Comparison of ENCODE assay signal across 22 cellular contexts in the genomic region with DNA sequence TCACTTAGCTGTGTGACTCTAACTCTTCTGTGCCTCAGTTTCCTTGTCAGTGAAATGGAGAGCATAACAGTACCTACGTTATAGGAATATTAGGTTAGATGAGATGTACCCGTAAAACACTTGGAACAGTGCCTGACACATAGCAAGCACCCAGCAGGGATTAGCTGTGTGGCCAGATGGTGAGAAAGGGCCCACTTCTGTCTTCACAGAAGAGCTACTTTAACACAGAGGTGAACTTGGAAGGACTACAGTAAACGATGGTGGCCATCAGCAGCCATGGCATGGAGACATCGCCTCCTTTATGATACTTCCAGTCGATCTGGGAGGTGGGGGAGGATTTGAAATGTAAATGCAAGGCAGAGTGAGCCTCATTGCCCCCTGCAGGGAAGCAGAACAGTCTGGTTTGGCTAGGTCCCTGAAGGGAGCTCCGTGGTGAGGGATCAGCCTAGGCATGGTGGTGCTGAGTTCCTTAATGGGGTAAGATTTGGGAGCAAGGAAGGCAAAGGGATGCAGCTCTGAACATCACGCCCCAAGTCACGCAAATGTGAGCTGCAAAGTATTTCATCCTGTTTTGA.
DNase-seq lines count a peak whose midpoint lies in the region; ATAC-seq and TF ChIP-seq lines count a peak whose summit lies in the region.
"Had no signal": no experiment of that assay in that cellular context is flagged by ENCODE, and none has a peak within 500 bp of the region (broad histone marks: within the 10 kb centered on the region; RNA-seq: fewer than 3 reads in every experiment).

No MANE protein-coding gene starts in this region.

- H3K4me1 ChIP-seq in Loucy (ENCODE audit: insufficient read depth, low read length, poor library complexity, severe bottlenecking) = peaks cover 14% of the 10 kb centered on the region
- H3K4me1 ChIP-seq: esophagus muscularis mucosa, parathyroid adenoma, right lobe of liver had no signal

- H3K27ac ChIP-seq in WERI-Rb-1 = no peak overlapping the region
- H3K27ac ChIP-seq: esophagus muscularis mucosa, gastrocnemius medialis, parathyroid adenoma, right lobe of liver had no signal

- no peak for ATAC-seq in stimulated activated effector memory CD8-positive, alpha-beta T cell treated with anti-CD3 and anti-CD28 coated beads, Interleukin-12 subunit alpha, Interleukin-12 subunit beta, amount 100 ng/mL, for 72 hours
- ATAC-seq in HG02938 (IDR thresholded peaks at IDR 0.05; ENCODE audit: unreplicated experiment) = no peak
- ATAC-seq in HG02981 (IDR thresholded peaks at IDR 0.05; ENCODE audit: unreplicated experiment) = no peak
- ATAC-seq: activated T-cell treated with anti-CD3 and anti-CD28 coated beads, Interleukin-2, amount 50 U/mL, for 4 hours; natural killer cell treated with Interleukin-12 subunit alpha and Interleukin-12 subunit beta and Interleukin-15 and Interleukin-18, amount 100 ng/mL, for 72 hours; right lobe of liver had no signal

- H3K36me3 ChIP-seq in Loucy (ENCODE audit: insufficient read depth, low read length) (peaks cover 8% of the 10 kb centered on the region; the same call in 1 of the 2 replicates), WERI-Rb-1 (no peaks in the 10 kb centered on the region)
- H3K36me3 ChIP-seq: gastrocnemius medialis, right lobe of liver had no signal

- H3K4me3 ChIP-seq in Loucy (ENCODE audit: low read length, poor library complexity, severe bottlenecking) = no peak overlapping the region
- no peak overlapping the region for H3K4me3 ChIP-seq in WERI-Rb-1 (ENCODE audit: low read depth, low read length)
- H3K4me3 ChIP-seq: esophagus muscularis mucosa, gastrocnemius medialis, right lobe of liver had no signal

- peak; percentile 88 for DNase-seq in DMS 273 (lab: John Stamatoyannopoulos, UW; ENCODE audit: unreplicated experiment)
- peak; percentile 50 for DNase-seq in WERI-Rb-1
- DNase-seq in iPS-NIHi7 (ENCODE audit: extremely low spot score) = peak; percentile 61
- DNase-seq in stimulated activated effector memory CD8-positive, alpha-beta T cell treated with anti-CD3 and anti-CD28 coated beads, Interleukin-12 subunit alpha, Interleukin-12 subunit beta, amount 100 ng/mL, for 72 hours (ENCODE audit: low spot score in 2 of 2) = no peak
- DNase-seq in NCI-H345 (lab: John Stamatoyannopoulos, UW) = no peak
- DNase-seq: activated CD8-positive, alpha-beta memory T cell treated with anti-CD3 and anti-CD28 coated beads for 24 hours; activated naive CD4-positive, alpha-beta T cell treated with anti-CD3 and anti-CD28 coated beads for 36 hours; activated T-cell treated with anti-CD3 and anti-CD28 coated beads, Interleukin-2, amount 50 U/mL, for 4 hours; anterior cingulate cortex; gastrocnemius medialis; HCEC 1CT; NCI-H2227 treated with DMSO at 0.1 percent for 48 hours; right lobe of liver; T1000 had no signal

- H3K9me2 ChIP-seq in Loucy (replicated peaks; ENCODE audit: low read depth, low read length) = no peaks in the 10 kb centered on the region

- H3K9ac ChIP-seq in Loucy (ENCODE audit: low read depth, low read length, poor library complexity, severe bottlenecking) = peak overlapping the region; percentile 47
- H3K9ac ChIP-seq: parathyroid adenoma had no signal

- no peaks in the 10 kb centered on the region for H3K9me3 Mint-ChIP-seq in stimulated activated effector memory CD8-positive, alpha-beta T cell treated with anti-CD3 and anti-CD28 coated beads, Interleukin-12 subunit alpha, Interleukin-12 subunit beta, amount 100 ng/mL, for 72 hours
- H3K9me3 Mint-ChIP-seq: activated naive CD4-positive, alpha-beta T cell treated with anti-CD3 and anti-CD28 coated beads for 36 hours; central memory CD8-positive, alpha-beta T cell; natural killer cell treated with Interleukin-12 subunit alpha and Interleukin-12 subunit beta and Interleukin-15 and Interleukin-18, amount 100 ng/mL, for 72 hours had no signal

- H3F3A ChIP-seq in Loucy (ENCODE audit: low read depth) = no peaks in the 10 kb centered on the region

- H3K4me3 Mint-ChIP-seq in stimulated activated effector memory CD8-positive, alpha-beta T cell treated with anti-CD3 and anti-CD28 coated beads, Interleukin-12 subunit alpha, Interleukin-12 subunit beta, amount 100 ng/mL, for 72 hours = no peak overlapping the region
- H3K4me3 Mint-ChIP-seq: activated naive CD4-positive, alpha-beta T cell treated with anti-CD3 and anti-CD28 coated beads for 36 hours; activated T-cell treated with anti-CD3 and anti-CD28 coated beads, Interleukin-2, amount 50 U/mL, for 4 hours; CD14-positive monocyte; central memory CD8-positive, alpha-beta T cell; natural killer cell treated with Interleukin-12 subunit alpha and Interleukin-12 subunit beta and Interleukin-15 and Interleukin-18, amount 100 ng/mL, for 72 hours had no signal

- no peaks in the 10 kb centered on the region for H4K20me1 ChIP-seq in Loucy (ENCODE audit: insufficient read depth, low read length, poor library complexity, severe bottlenecking)

- TF ChIP-seq CTCF in Loucy (conservative IDR thresholded peaks at IDR 0.05; ENCODE audit: low read length) (no peak), WERI-Rb-1 (IDR thresholded peaks at IDR 0.05; ENCODE audit: low read depth, low read length) (no peak)

- no peak overlapping the region for H3K27ac Mint-ChIP-seq in stimulated activated effector memory CD8-positive, alpha-beta T cell treated with anti-CD3 and anti-CD28 coated beads, Interleukin-12 subunit alpha, Interleukin-12 subunit beta, amount 100 ng/mL, for 72 hours
- H3K27ac Mint-ChIP-seq: activated naive CD4-positive, alpha-beta T cell treated with anti-CD3 and anti-CD28 coated beads for 36 hours had no signal

- H3K27me3 ChIP-seq in Loucy (ENCODE audit: insufficient read depth, low read length, poor library complexity, severe bottlenecking) = no peaks in the 10 kb centered on the region
- no peaks in the 10 kb centered on the region for H3K27me3 ChIP-seq in WERI-Rb-1 (ENCODE audit: insufficient read depth, low read depth, severe bottlenecking)
- H3K27me3 ChIP-seq: esophagus muscularis mucosa, gastrocnemius medialis, right lobe of liver had no signal

- H3K4me2 ChIP-seq in Loucy (ENCODE audit: low read depth, low read length, poor library complexity, severe bottlenecking) = no peak overlapping the region

- H2AFZ ChIP-seq in Loucy (ENCODE audit: low read length) = no peak overlapping the region
- H2AFZ ChIP-seq: parathyroid adenoma had no signal

- H3K9me3 ChIP-seq in Loucy (ENCODE audit: insufficient read depth, low read depth, low read length) (no peaks in the 10 kb centered on the region), WERI-Rb-1 (ENCODE audit: severe bottlenecking) (no peaks in the 10 kb centered on the region)
- H3K9me3 ChIP-seq: gastrocnemius medialis, right lobe of liver had no signal

- H3K4me1 Mint-ChIP-seq in stimulated activated effector memory CD8-positive, alpha-beta T cell treated with anti-CD3 and anti-CD28 coated beads, Interleukin-12 subunit alpha, Interleukin-12 subunit beta, amount 100 ng/mL, for 72 hours = no peaks in the 10 kb centered on the region
- H3K4me1 Mint-ChIP-seq: CD14-positive monocyte had no signal

- H3K79me2 ChIP-seq in Loucy (ENCODE audit: insufficient read depth, low read length) = no peaks in the 10 kb centered on the region

- no peaks in the 10 kb centered on the region for H3K36me3 Mint-ChIP-seq in stimulated activated effector memory CD8-positive, alpha-beta T cell treated with anti-CD3 and anti-CD28 coated beads, Interleukin-12 subunit alpha, Interleukin-12 subunit beta, amount 100 ng/mL, for 72 hours

Comparison
In these comparisons a context has a peak if more than half of its experiments do, and no peak if none do; other contexts are left out.
1. DNase-seq: peak in DMS 273 (single experiment), WERI-Rb-1 (single experiment) and iPS-NIHi7 (single experiment); none in stimulated activated effector memory CD8-positive, alpha-beta T cell treated with anti-CD3 and anti-CD28 coated beads, Interleukin-12 subunit alpha, Interleukin-12 subunit beta, amount 100 ng/mL, for 72 hours (0 of 2) and NCI-H345 (single experiment).